In the genomic region with DNA sequence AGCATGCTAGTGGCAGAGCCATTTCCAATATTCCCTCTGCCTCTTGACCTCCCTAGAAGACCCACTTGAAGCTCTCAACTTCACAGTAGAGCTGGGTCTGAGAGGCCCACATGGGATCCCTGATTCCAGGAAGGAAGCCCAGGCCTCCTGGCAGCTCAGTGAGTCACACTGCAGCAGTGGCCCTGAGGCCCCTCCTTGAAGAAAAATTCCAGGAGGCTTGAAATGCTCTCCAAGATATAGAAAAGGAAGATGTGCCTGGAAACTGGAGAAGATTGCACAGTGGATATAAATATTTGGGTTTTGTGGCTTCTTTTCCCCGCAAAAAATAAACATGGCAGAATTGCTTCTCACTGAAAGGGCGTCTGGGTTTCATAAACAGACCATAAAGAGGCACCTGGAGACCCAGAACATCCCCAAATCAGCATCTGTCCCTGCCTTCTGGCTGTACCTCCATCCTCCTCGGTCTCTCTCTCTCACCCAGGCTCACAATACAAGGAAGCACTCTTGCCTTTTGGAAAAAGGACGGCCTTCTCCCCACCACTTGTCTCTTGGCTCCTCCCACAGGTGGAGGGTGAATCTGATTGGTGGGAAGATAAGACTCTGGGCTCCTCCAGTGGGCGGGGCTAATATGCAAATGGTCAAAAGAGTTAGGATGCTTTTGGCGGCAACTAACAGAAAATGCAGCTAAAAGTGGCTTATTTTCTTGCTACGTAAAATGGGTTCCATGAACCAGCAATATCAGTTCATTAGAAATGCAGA, we compare ENCODE assay signal across 13 cellular contexts.
DNase-seq lines count a peak whose midpoint lies in the region; ATAC-seq and TF ChIP-seq lines count a peak whose summit lies in the region.
"Had no signal": no experiment of that assay in that cellular context is flagged by ENCODE, and none has a peak within 500 bp of the region (broad histone marks: within the 10 kb centered on the region; RNA-seq: fewer than 3 reads in every experiment).

No MANE protein-coding gene starts in this region.

- ATAC-seq in DND-41 (ENCODE audit: insufficient read depth, low read depth): peak; percentile 12; the same call in 1 of the 3 replicates
- peak; percentile 87 for ATAC-seq in left lung
- ATAC-seq in GM18505 (IDR thresholded peaks at IDR 0.05; ENCODE audit: unreplicated experiment): no peak
- ATAC-seq: activated CD8-positive, alpha-beta T cell treated with anti-CD3 and anti-CD28 coated beads for 36 hours; left colon had no signal

- no peaks in the 10 kb centered on the region for H4K20me1 ChIP-seq in DND-41 (ENCODE audit: insufficient read depth, low read length)

- DNase-seq in DND-41: peak; percentile 39
- peak; percentile 64 for DNase-seq in HPDE6-E6E7 (ENCODE audit: extremely low spot score)
- peak; percentile 23 for DNase-seq in amniotic epithelial cell (ENCODE audit: low read depth)
- DNase-seq in left lung: peak in 1 of 2 donors; percentile 70
- no peak for DNase-seq in activated CD4-positive, CD25-positive, alpha-beta regulatory T cell (lab: John Stamatoyannopoulos, UW)
- DNase-seq in cerebellum (ENCODE audit: low spot score): no peak
- no peak for DNase-seq in NCI-H1436 treated with DMSO at 0.1 percent for 48 hours (lab: John Stamatoyannopoulos, UW)
- DNase-seq: activated CD8-positive, alpha-beta T cell treated with anti-CD3 and anti-CD28 coated beads for 36 hours; activated naive CD4-positive, alpha-beta T cell; DMS53; left colon had no signal

- TF ChIP-seq CTCF in DND-41 (IDR thresholded peaks at IDR 0.05; ENCODE audit: borderline replicate concordance, extremely low read depth, low read length, poor library complexity, severe bottlenecking) (no peak), left lung (IDR thresholded peaks at IDR 0.05) (no peak)

- H3K4me1 ChIP-seq in DND-41 (ENCODE audit: insufficient read depth, low read length): peaks cover 51% of the 10 kb centered on the region
- no peaks in the 10 kb centered on the region for H3K4me1 ChIP-seq in left lung

- no peak overlapping the region for H2AFZ ChIP-seq in DND-41 (ENCODE audit: low read depth, low read length)

- H3K4me2 ChIP-seq in DND-41 (ENCODE audit: insufficient read depth, low read length): no peak overlapping the region

- H3K27ac ChIP-seq in DND-41 (ENCODE audit: low read length): peak overlapping the region; percentile 9; the same call in 1 of the 2 replicates
- peak overlapping the region in 1 of 2 donors; percentile 5 for H3K27ac ChIP-seq in left lung
- H3K27ac ChIP-seq: neutrophil had no signal

- no peak overlapping the region for H3K4me3 ChIP-seq in DND-41 (ENCODE audit: low read depth in 1 of 2, low read length in 2 of 2)
- H3K4me3 ChIP-seq in left lung: no peak overlapping the region

- TF ChIP-seq POLR2A in GM18505 (IDR thresholded peaks at IDR 0.05; ENCODE audit: borderline replicate concordance, extremely low read depth, insufficient read depth, insufficient read length): no peak

- intact Hi-C loops in left lung (cut with DNase I): no loop called here

- no peaks in the 10 kb centered on the region for H3K79me2 ChIP-seq in DND-41 (ENCODE audit: insufficient read depth, low read length)

- H3K9ac ChIP-seq in DND-41 (ENCODE audit: low read depth, low read length): no peak overlapping the region

- H3K36me3 ChIP-seq in DND-41 (ENCODE audit: insufficient read depth, low read length) (no peaks in the 10 kb centered on the region), left lung (no peaks in the 10 kb centered on the region)
- H3K36me3 ChIP-seq: neutrophil had no signal

- H3K9me3 ChIP-seq in DND-41 (ENCODE audit: insufficient read depth, low read length, severe bottlenecking) (no peaks in the 10 kb centered on the region), left lung (no peaks in the 10 kb centered on the region)
- H3K9me3 ChIP-seq: neutrophil had no signal

- H3K27me3 ChIP-seq in DND-41 (ENCODE audit: insufficient read depth, low read length, poor library complexity) (no peaks in the 10 kb centered on the region), left lung (peaks cover 0 to 5% of the 10 kb centered on the region in 2 donors)

Comparison
In these comparisons a context has a peak if more than half of its experiments do, and no peak if none do; other contexts are left out.
1. DNase-seq: peak in DND-41 (single experiment), HPDE6-E6E7 (single experiment) and amniotic epithelial cell (single experiment); none in activated CD4-positive, CD25-positive, alpha-beta regulatory T cell (0 of 4), cerebellum (single experiment) and NCI-H1436 treated with DMSO at 0.1 percent for 48 hours (single experiment).